17 cellular contexts compared by ENCODE assay signal in genomic region chr3:56868706-56869105, GRCh38.
"Had no signal": no experiment of that assay in that cellular context is flagged by ENCODE, and none has a peak within 500 bp of the region (broad histone marks: within the 10 kb centered on the region; RNA-seq: fewer than 3 reads in every experiment).

No MANE protein-coding gene starts in this region.

- H3K4me1 Mint-ChIP-seq: activated B cell treated with CpG ODN at 0.5 μM for 24 hours had no signal

- H3K27me3 Mint-ChIP-seq: activated B cell treated with CpG ODN at 0.5 μM for 24 hours; activated naive CD8-positive, alpha-beta T cell treated with anti-CD3 and anti-CD28 coated beads, Interleukin-2, amount 10 ng/mL, durations not matched to agents 7 days and 5 days; stimulated activated memory B cell treated with anti-CD40 and anti-IgM and Interleukin-4, amounts not matched to agents 10 μg/mL and 1 μg/mL and 100 μg/mL, for 72 hours had no signal

- H3K27ac ChIP-seq: gastrocnemius medialis, ovary, transverse colon had no signal

- FAIRE-seq: TTC549 had no signal

- H3K9me3 ChIP-seq: gastrocnemius medialis, ovary, transverse colon had no signal

- H3K27ac Mint-ChIP-seq: activated B cell treated with CpG ODN at 0.5 μM for 24 hours; dendritic cell treated with granulocyte-macrophage colony-stimulating factor and Interleukin-4, amounts not matched to agents 40 ng/mL and 50 ng/mL, for 4 days; endodermal cell; mesothelial cell of epicardium had no signal

- DNase-seq: activated B cell treated with CpG ODN at 0.5 μM for 24 hours; activated CD4-positive, alpha-beta T cell treated with anti-CD3 and anti-CD28 coated beads, Interleukin-2, amount 50 U/mL, for 1 hour; activated gamma-delta T cell; activated naive CD8-positive, alpha-beta T cell treated with anti-CD3 and anti-CD28 coated beads, Interleukin-2, amount 10 ng/mL, durations not matched to agents 7 days and 5 days; activated T-cell treated with anti-CD3 and anti-CD28 coated beads for 4 hours; anterior cingulate cortex; endodermal cell; gastrocnemius medialis; left colon; ovary; substantia nigra; transverse colon had no signal

- H3K4me3 ChIP-seq: gastrocnemius medialis, lung, ovary, transverse colon had no signal

- H3K4me3 Mint-ChIP-seq: activated B cell treated with CpG ODN at 0.5 μM for 24 hours; dendritic cell treated with granulocyte-macrophage colony-stimulating factor and Interleukin-4, amounts not matched to agents 40 ng/mL and 50 ng/mL, for 4 days; endodermal cell; mesothelial cell of epicardium; stimulated activated memory B cell treated with anti-CD40 and anti-IgM and Interleukin-4, amounts not matched to agents 10 μg/mL and 1 μg/mL and 100 μg/mL, for 72 hours had no signal

- H3K9me3 Mint-ChIP-seq: dendritic cell treated with granulocyte-macrophage colony-stimulating factor and Interleukin-4, amounts not matched to agents 40 ng/mL and 50 ng/mL, for 4 days; endodermal cell had no signal

- H3K36me3 Mint-ChIP-seq: mesothelial cell of epicardium had no signal

- H3K36me3 ChIP-seq: gastrocnemius medialis, ovary, transverse colon had no signal

- ATAC-seq: gastrocnemius medialis; left colon; stimulated activated memory B cell treated with anti-CD40 and anti-IgM and Interleukin-4, amounts not matched to agents 10 μg/mL and 1 μg/mL and 100 μg/mL, for 72 hours had no signal

- H3K27me3 ChIP-seq: gastrocnemius medialis, ovary, transverse colon had no signal

- H3K4me1 ChIP-seq: gastrocnemius medialis, transverse colon had no signal
